28 cellular contexts compared by ENCODE assay signal in genomic region chr2:5699963-5700362, GRCh38. TPM values are rescaled to one million over a fixed set of nuclear protein-coding genes. Genes with fewer than 3 reads are reported as not detected.
"Had no signal": no experiment of that assay in that cellular context is flagged by ENCODE, and none has a peak within 500 bp of the region (broad histone marks: within the 10 kb centered on the region; RNA-seq: fewer than 3 reads in every experiment).

No MANE protein-coding gene starts in this region.

- H3K4me1 Mint-ChIP-seq: T-helper 17 cell had no signal

- H3K4me3 ChIP-seq: ascending aorta, heart left ventricle, stomach, thyroid gland, upper lobe of right lung had no signal

- ATAC-seq: activated CD4-positive, CD25-positive, alpha-beta regulatory T cell treated with anti-CD3 and anti-CD28 coated beads, Interleukin-2, amount 50 U/mL, for 24 hours; effector memory CD8-positive, alpha-beta T cell; heart left ventricle; left ventricle myocardium superior; right cardiac atrium; stimulated activated naive B cell treated with anti-CD40 and anti-IgM and Interleukin-4, amounts not matched to agents 10 μg/mL and 1 μg/mL and 100 μg/mL, for 72 hours; T-helper 17 cell; upper lobe of right lung had no signal

- H3K9me3 Mint-ChIP-seq: activated naive CD8-positive, alpha-beta T cell treated with anti-CD3 and anti-CD28 coated beads, Interleukin-2, amount 10 ng/mL, durations not matched to agents 7 days and 5 days; nephron had no signal

- H3K27ac ChIP-seq: ascending aorta, heart left ventricle, stomach, thyroid gland, upper lobe of right lung, WERI-Rb-1 had no signal

- H3K4me3 Mint-ChIP-seq: activated naive CD4-positive, alpha-beta T cell treated with anti-CD3 and anti-CD28 coated beads, Interleukin-2, amount 10 ng/mL, durations not matched to agents 7 days and 5 days; activated naive CD8-positive, alpha-beta T cell treated with anti-CD3 and anti-CD28 coated beads, Interleukin-2, amount 10 ng/mL, durations not matched to agents 7 days and 5 days; effector memory CD8-positive, alpha-beta T cell; stimulated activated naive B cell treated with anti-CD40 and anti-IgM and Interleukin-4, amounts not matched to agents 10 μg/mL and 1 μg/mL and 100 μg/mL, for 72 hours; T-helper 17 cell had no signal

- H3K27me3 ChIP-seq: ascending aorta had no signal

- H3K9me3 ChIP-seq: ascending aorta, heart left ventricle, stomach, thyroid gland, upper lobe of right lung had no signal

- H3K27ac Mint-ChIP-seq: activated naive CD4-positive, alpha-beta T cell treated with anti-CD3 and anti-CD28 coated beads, Interleukin-2, amount 10 ng/mL, durations not matched to agents 7 days and 5 days; activated naive CD8-positive, alpha-beta T cell treated with anti-CD3 and anti-CD28 coated beads, Interleukin-2, amount 10 ng/mL, durations not matched to agents 7 days and 5 days; effector memory CD8-positive, alpha-beta T cell; nephron; stimulated activated naive B cell treated with anti-CD40 and anti-IgM and Interleukin-4, amounts not matched to agents 10 μg/mL and 1 μg/mL and 100 μg/mL, for 72 hours; T-helper 17 cell had no signal

- DNase-seq: activated CD4-positive, alpha-beta T cell treated with anti-CD3 and anti-CD28 coated beads for 48 hours; activated CD4-positive, alpha-beta T cell treated with anti-CD3 and anti-CD28 coated beads, Interleukin-2, amount 50 U/mL, for 48 hours; activated CD8-positive, alpha-beta memory T cell treated with anti-CD3 and anti-CD28 coated beads for 24 hours; activated gamma-delta T cell; activated naive CD4-positive, alpha-beta T cell treated with anti-CD3 and anti-CD28 coated beads, Interleukin-2, amount 10 ng/mL, durations not matched to agents 7 days and 5 days; activated naive CD8-positive, alpha-beta T cell treated with anti-CD3 and anti-CD28 coated beads, Interleukin-2, amount 10 ng/mL, durations not matched to agents 7 days and 5 days; caudate nucleus; cortex of kidney; effector memory CD8-positive, alpha-beta T cell; foreskin fibroblast; heart left ventricle; left ventricle myocardium superior; posterior cingulate gyrus; right cardiac atrium; stimulated activated CD4-positive, alpha-beta T cell treated with anti-CD3 and anti-CD28 coated beads, Interleukin-15, amount 100 ng/mL, for 24 hours; stimulated activated CD4-positive, alpha-beta T cell treated with anti-CD3 and anti-CD28 coated beads, Interleukin-2, amount 100 ng/mL, for 24 hours; stimulated activated naive B cell treated with anti-CD40 and anti-IgM and Interleukin-4, amounts not matched to agents 10 μg/mL and 1 μg/mL and 100 μg/mL, for 72 hours; stomach; T-helper 17 cell; T1000; thyroid gland; upper lobe of right lung; WERI-Rb-1 had no signal

- H3K36me3 ChIP-seq: ascending aorta, heart left ventricle, stomach, thyroid gland, upper lobe of right lung had no signal

RNA-seq across cellular contexts. Expression of gene SOX11, which starts 7.8 kb away (rescaled TPM):
- total RNA-seq: activated naive CD8-positive, alpha-beta T cell treated with anti-CD3 and anti-CD28 coated beads, Interleukin-2, amount 10 ng/mL, durations not matched to agents 7 days and 5 days; ascending aorta; endothelial cell of umbilical vein; lung microvascular endothelial cell; T-helper 17 cell; thyroid gland had no signal
